ENCODE assay signal across 8 cellular contexts in genomic region chr14:21768116-21768874, GRCh38.
DNase-seq lines count a peak whose midpoint lies in the region; ATAC-seq and TF ChIP-seq lines count a peak whose summit lies in the region.

No MANE protein-coding gene starts in this region.

- DNase-seq in ELF-1 (ENCODE audit: low read depth, low spot score) (peak; percentile 17), HAP-1 (ENCODE audit: low spot score in 2 of 2) (peak; percentile 12 to 17), RPMI7951 (ENCODE audit: low read depth) (peak; percentile 13), progenitor cell of endocrine pancreas (ENCODE audit: low spot score, unreplicated experiment) (no peak), NCI-H2227 treated with DMSO at 0.1 percent for 48 hours (lab: John Stamatoyannopoulos, UW) (no peak), ovary (no peak), cortex of kidney (lab: John Stamatoyannopoulos, UW) (no peak)
- peak in 2 of 3 experiments; percentile 8 to 17 for DNase-seq in effector memory CD8-positive, alpha-beta T cell

- H3K27ac ChIP-seq in ovary, result no peak overlapping the region

- H3K4me1 Mint-ChIP-seq in effector memory CD8-positive, alpha-beta T cell (ENCODE audit: low read depth in 2 of 2), result no peaks in the 10 kb centered on the region
- H3K4me1 Mint-ChIP-seq in progenitor cell of endocrine pancreas (ENCODE audit: low read depth), result peaks cover 13% of the 10 kb centered on the region

- H3K9me3 Mint-ChIP-seq in effector memory CD8-positive, alpha-beta T cell, result no peaks in the 10 kb centered on the region
- H3K9me3 Mint-ChIP-seq in progenitor cell of endocrine pancreas (ENCODE audit: low read depth), result peaks cover 6% of the 10 kb centered on the region

- peak overlapping the region; percentile 12 to 56 for H3K4me3 Mint-ChIP-seq in effector memory CD8-positive, alpha-beta T cell
- H3K4me3 Mint-ChIP-seq in progenitor cell of endocrine pancreas (ENCODE audit: low read depth), result no peak overlapping the region

- no peaks in the 10 kb centered on the region for H3K36me3 Mint-ChIP-seq in effector memory CD8-positive, alpha-beta T cell (ENCODE audit: insufficient read depth)
- no peaks in the 10 kb centered on the region for H3K36me3 Mint-ChIP-seq in progenitor cell of endocrine pancreas (ENCODE audit: insufficient read depth)

- no peaks in the 10 kb centered on the region for H3K27me3 ChIP-seq in HAP-1 (ENCODE audit: low read depth)
- H3K27me3 ChIP-seq in ovary, result no peaks in the 10 kb centered on the region

- in situ Hi-C loops in HAP-1 (cut with MboI; ENCODE audit: low sequenced_read_pairs), result no loop called here

- H3K36me3 ChIP-seq in HAP-1 (replicated peaks), result no peaks in the 10 kb centered on the region
- no peaks in the 10 kb centered on the region for H3K36me3 ChIP-seq in ovary

- no peak overlapping the region for H3K4me3 ChIP-seq in HAP-1
- no peak overlapping the region for H3K4me3 ChIP-seq in ovary

- intact Hi-C loops in ovary (cut with DNase I), result no loop called here

- ATAC-seq in effector memory CD8-positive, alpha-beta T cell (replicated peaks), result peak; percentile 86

- TF ChIP-seq POLR2A in ovary (IDR thresholded peaks at IDR 0.05), result no peak

- H3K4me1 ChIP-seq in HAP-1 (no peaks in the 10 kb centered on the region), ovary (ENCODE audit: insufficient read depth) (no peaks in the 10 kb centered on the region)

- TF ChIP-seq CTCF in progenitor cell of endocrine pancreas (IDR thresholded peaks at IDR 0.05; ENCODE audit: unreplicated experiment), result peak; percentile 60
- no peak for TF ChIP-seq CTCF in ovary (IDR thresholded peaks at IDR 0.05)

- whole genome bisulfite sequencing in ovary, 3 donors, result 34 to 42% (median 39%) methylated on average over 5 of the region's 5 CpGs

- TF ChIP-seq EP300 in ovary (IDR thresholded peaks at IDR 0.05), result no peak

- H3K27me3 Mint-ChIP-seq in effector memory CD8-positive, alpha-beta T cell, result peaks cover 23 to 28% of the 10 kb centered on the region in 2 donors
- H3K27me3 Mint-ChIP-seq in progenitor cell of endocrine pancreas, result no peaks in the 10 kb centered on the region

- H3K27ac Mint-ChIP-seq in effector memory CD8-positive, alpha-beta T cell, result no peak overlapping the region
- H3K27ac Mint-ChIP-seq in progenitor cell of endocrine pancreas, result no peak overlapping the region

- H3K9me3 ChIP-seq in HAP-1 (no peaks in the 10 kb centered on the region), ovary (no peaks in the 10 kb centered on the region)

Comparison
In these comparisons a context has a peak if more than half of its experiments do, and no peak if none do; other contexts are left out.
1. DNase-seq: peak in ELF-1 (single experiment), HAP-1 (2 of 2), RPMI7951 (single experiment) and effector memory CD8-positive, alpha-beta T cell (2 of 3); none in progenitor cell of endocrine pancreas (single experiment), NCI-H2227 treated with DMSO at 0.1 percent for 48 hours (single experiment), ovary (0 of 5) and cortex of kidney (single experiment).